Comparison of ENCODE assay signal across 1 cellular context in genomic region chr15:68834356-68834755, GRCh38.
TF ChIP-seq lines count a peak whose summit lies in the region.

No MANE protein-coding gene starts in this region.

TF ChIP-seq in endothelial cell of umbilical vein, 7 proteins besides CTCF, POLR2A, EP300 and RAD21 (continued from another document):
- TF ChIP-seq, protein P1, sequence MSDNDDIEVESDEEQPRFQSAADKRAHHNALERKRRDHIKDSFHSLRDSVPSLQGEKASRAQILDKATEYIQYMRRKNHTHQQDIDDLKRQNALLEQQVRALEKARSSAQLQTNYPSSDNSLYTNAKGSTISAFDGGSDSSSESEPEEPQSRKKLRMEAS (IDR thresholded peaks at IDR 0.05; ENCODE audit: insufficient read depth, insufficient read length), result no peak
